In genomic region chr7:105454058-105454739, GRCh38 we compare ENCODE assay signal across 14 cellular contexts.
DNase-seq lines count a peak whose midpoint lies in the region; ATAC-seq, FAIRE-seq and TF ChIP-seq lines count a peak whose summit lies in the region.
"Had no signal": no experiment of that assay in that cellular context is flagged by ENCODE, and none has a peak within 500 bp of the region (broad histone marks: within the 10 kb centered on the region; RNA-seq: fewer than 3 reads in every experiment).

No MANE protein-coding gene starts in this region.

- WGBS in pancreas, 2 donors = 57 to 58% methylated on average over 3 of the region's 3 CpGs

- no peaks in the 10 kb centered on the region for H3K9me3 Mint-ChIP-seq in nephron

- H3K4me3 Mint-ChIP-seq in nephron = no peak overlapping the region

- H3K9me3 ChIP-seq in PC-9 (ENCODE audit: insufficient read depth, low read depth) = no peaks in the 10 kb centered on the region
- no peaks in the 10 kb centered on the region for H3K9me3 ChIP-seq in pancreas

- peaks cover 5% of the 10 kb centered on the region for H3K36me3 ChIP-seq in PC-9 (ENCODE audit: low read depth)
- H3K36me3 ChIP-seq in pancreas = peaks cover 0 to 5% (median 0%) of the 10 kb centered on the region in 3 donors

- H3K4me3 ChIP-seq in PC-9 (no peak overlapping the region), pancreas (no peak overlapping the region)
- H3K4me3 ChIP-seq: lung had no signal

- intact Hi-C loops in PC-9 (cut with micrococcal nuclease; ENCODE audit: unreplicated experiment) = no loop called here
- intact Hi-C loops in pancreas (cut with DNase I) = no loop called here

- no peak overlapping the region for H2AFZ ChIP-seq in PC-9

- H3K79me2 ChIP-seq in PC-9 (ENCODE audit: low read depth) = no peaks in the 10 kb centered on the region

- H3K4me2 ChIP-seq in PC-9 = no peak overlapping the region

- no peak for TF ChIP-seq CTCF in PC-9 (conservative IDR thresholded peaks at IDR 0.05)
- TF ChIP-seq CTCF in nephron (IDR thresholded peaks at IDR 0.05; ENCODE audit: unreplicated experiment in 3 of 3) = no peak
- no peak for TF ChIP-seq CTCF in pancreas (IDR thresholded peaks at IDR 0.05)

- FAIRE-seq in urothelium cell line (lab: Jason Lieb, UNC) = no peak
- no peak for FAIRE-seq in pancreas (lab: Jason Lieb, UNC)

- H3K4me1 Mint-ChIP-seq in nephron = peaks cover 28% of the 10 kb centered on the region

- CTCF ChIA-PET in PC-9 (lab: Charles Lee) = interaction anchor here (0.6 to 1.1 kb wide), 3 partner anchors 15 to 77 kb away, joined by 3 read pairs; partner anchors contain the start of gene RINT1

- peaks cover 16% of the 10 kb centered on the region; the same call in 1 of the 2 replicates for H3F3A ChIP-seq in PC-9 (ENCODE audit: insufficient read depth, low read depth)

- POLR2A ChIA-PET in PC-9 (lab: Charles Lee; ENCODE audit: unreplicated experiment) = interaction anchor here (0.6 kb wide), 2 partner anchors 15 to 185 kb away, joined by 3 to 5 read pairs; no protein-coding TSS in a partner anchor

- DNase-seq in Daoy (ENCODE audit: low read depth) = peak; percentile 46
- peak in 1 of 2 experiments; percentile 80 for DNase-seq in PC-9
- peak; percentile 91 for DNase-seq in dedifferentiated amniotic fluid mesenchymal stem cell (ENCODE audit: extremely low spot score)
- DNase-seq in urothelium cell line (ENCODE audit: low spot score) = no peak
- DNase-seq in pancreas = no peak
- DNase-seq in ecto neural progenitor cell (ENCODE audit: low spot score) = no peak
- DNase-seq: activated CD4-positive, alpha-beta T cell treated with anti-CD3 and anti-CD28 coated beads for 48 hours; cerebellar nuclear complex; NCI-H1092 treated with DMSO at 0.1 percent for 48 hours; NCI-H524 treated with DMSO at 0.1 percent for 48 hours; stimulated activated CD4-positive, alpha-beta T cell treated with anti-CD3 and anti-CD28 coated beads, Interleukin-4, amount 100 ng/mL, for 24 hours had no signal

- H3K4me1 ChIP-seq in PC-9 (replicated peaks; ENCODE audit: insufficient read depth) = peaks cover 15% of the 10 kb centered on the region; the same call in 1 of the 2 replicates
- H3K4me1 ChIP-seq in pancreas = no peaks in the 10 kb centered on the region

- peaks cover 20% of the 10 kb centered on the region for H3K36me3 Mint-ChIP-seq in nephron (ENCODE audit: low read depth)

- no peaks in the 10 kb centered on the region for H3K9me2 ChIP-seq in PC-9 (ENCODE audit: insufficient read depth)

- H3K27me3 ChIP-seq in PC-9 (ENCODE audit: insufficient read depth, low read depth) = no peaks in the 10 kb centered on the region
- no peaks in the 10 kb centered on the region for H3K27me3 ChIP-seq in pancreas

- H3K27me3 Mint-ChIP-seq in nephron (ENCODE audit: low read depth) = no peaks in the 10 kb centered on the region

- H3K27ac ChIP-seq in PC-9 (peak overlapping the region; percentile 22; the same call in 1 of the 2 replicates), pancreas (no peak overlapping the region)

- BruUV-seq in PC-9 (replicated peaks; lab: Mats Ljungman, UMichigan) = no TSS peak

- no peaks in the 10 kb centered on the region for H4K20me1 ChIP-seq in PC-9 (ENCODE audit: insufficient read depth)

- ATAC-seq in pancreas (no peak), HG03135 (IDR thresholded peaks at IDR 0.05; ENCODE audit: unreplicated experiment) (no peak)

- peak overlapping the region; percentile 60 to 88 (median 74) for H3K27ac Mint-ChIP-seq in nephron

Comparison
In these comparisons a context has a peak if more than half of its experiments do, and no peak if none do; other contexts are left out.
1. DNase-seq: peak in Daoy (single experiment) and dedifferentiated amniotic fluid mesenchymal stem cell (single experiment); none in urothelium cell line (single experiment), pancreas (0 of 6) and ecto neural progenitor cell (single experiment).